ENCODE assay signal across 8 cellular contexts in genomic region chr1:66374148-66374547, GRCh38.
DNase-seq lines count a peak whose midpoint lies in the region; ATAC-seq and TF ChIP-seq lines count a peak whose summit lies in the region.

No MANE protein-coding gene starts in this region.

- 69 to 89% methylated on average over 2 of the region's 2 CpGs for WGBS in thyroid gland, 2 donors

- peak; percentile 46 for ATAC-seq in HG03066 (IDR thresholded peaks at IDR 0.05; ENCODE audit: low read depth, unreplicated experiment)
- ATAC-seq in activated naive CD4-positive, alpha-beta T cell treated with anti-CD3 and anti-CD28 coated beads, Interleukin-2, amount 50 U/mL, for 72 hours, result peak; percentile 27 to 53

- DNase-seq in activated naive CD4-positive, alpha-beta T cell treated with anti-CD3 and anti-CD28 coated beads for 36 hours, result no peak
- DNase-seq in activated naive CD4-positive, alpha-beta T cell treated with Interleukin-2 at 50 U/mL for 16 hours, result no peak
- no peak for DNase-seq in activated naive CD4-positive, alpha-beta T cell treated with anti-CD3 and anti-CD28 coated beads, Interleukin-2, amount 50 U/mL, for 72 hours (ENCODE audit: low spot score in 2 of 2)
- DNase-seq in thyroid gland (no peak), NCI-H526 treated with DMSO at 0.1 percent for 48 hours (lab: John Stamatoyannopoulos, UW) (no peak), NCI-H146 treated with DMSO at 0.1 percent for 48 hours (lab: John Stamatoyannopoulos, UW; ENCODE audit: unreplicated experiment) (no peak), SJCRH30 (no peak)

- H3K36me3 Mint-ChIP-seq in activated naive CD4-positive, alpha-beta T cell treated with anti-CD3 and anti-CD28 coated beads for 36 hours (ENCODE audit: low read depth), result peaks cover 31% of the 10 kb centered on the region
- H3K36me3 Mint-ChIP-seq in activated naive CD4-positive, alpha-beta T cell treated with anti-CD3 and anti-CD28 coated beads, Interleukin-2, amount 50 U/mL, for 72 hours, result peaks cover 32 to 36% of the 10 kb centered on the region in 2 donors

- H3K4me1 Mint-ChIP-seq in activated naive CD4-positive, alpha-beta T cell treated with anti-CD3 and anti-CD28 coated beads for 36 hours (ENCODE audit: low read depth), result peaks cover 76% of the 10 kb centered on the region

- H3K4me1 ChIP-seq in thyroid gland (peaks cover 9 to 13% of the 10 kb centered on the region in 2 donors), SJCRH30 (no peaks in the 10 kb centered on the region)

- no peaks in the 10 kb centered on the region for H3K9me3 Mint-ChIP-seq in activated naive CD4-positive, alpha-beta T cell treated with anti-CD3 and anti-CD28 coated beads for 36 hours
- H3K9me3 Mint-ChIP-seq in activated naive CD4-positive, alpha-beta T cell treated with anti-CD3 and anti-CD28 coated beads, Interleukin-2, amount 50 U/mL, for 72 hours, result peaks cover 0 to under 1% of the 10 kb centered on the region in 2 donors

- H3K36me3 ChIP-seq in thyroid gland (peaks cover 13 to 14% of the 10 kb centered on the region in 2 donors), SJCRH30 (no peaks in the 10 kb centered on the region)

- no peaks in the 10 kb centered on the region for H3K27me3 ChIP-seq in thyroid gland
- no peaks in the 10 kb centered on the region for H3K27me3 ChIP-seq in SJCRH30

- CTCF ChIA-PET in activated naive CD4-positive, alpha-beta T cell treated with anti-CD3 and anti-CD28 coated beads for 36 hours (lab: Charles Lee), result interaction anchor here (0.7 to 3.5 kb wide), 7 partner anchors 42 to 131 kb away, joined by 3 to 26 read pairs (median 4); no protein-coding TSS in a partner anchor

- H3K27ac ChIP-seq in thyroid gland, result peak overlapping the region in 2 of 3 donors; percentile 21 to 37
- no peak overlapping the region for H3K27ac ChIP-seq in SJCRH30

- TF ChIP-seq POLR2A in thyroid gland (IDR thresholded peaks at IDR 0.05), result no peak

- no peak overlapping the region for H3K4me3 Mint-ChIP-seq in activated naive CD4-positive, alpha-beta T cell treated with anti-CD3 and anti-CD28 coated beads for 36 hours

- no peaks in the 10 kb centered on the region for H3K27me3 Mint-ChIP-seq in activated naive CD4-positive, alpha-beta T cell treated with anti-CD3 and anti-CD28 coated beads for 36 hours (ENCODE audit: low read depth)

- TF ChIP-seq CTCF in thyroid gland (IDR thresholded peaks at IDR 0.05), result no peak

- peak overlapping the region; percentile 94 for H3K27ac Mint-ChIP-seq in activated naive CD4-positive, alpha-beta T cell treated with anti-CD3 and anti-CD28 coated beads for 36 hours
- peak overlapping the region; percentile 92 to 97 for H3K27ac Mint-ChIP-seq in activated naive CD4-positive, alpha-beta T cell treated with anti-CD3 and anti-CD28 coated beads, Interleukin-2, amount 50 U/mL, for 72 hours

- intact Hi-C loops in activated naive CD4-positive, alpha-beta T cell treated with anti-CD3 and anti-CD28 coated beads for 36 hours (cut with micrococcal nuclease), result loop anchor here (1.0 to 10.0 kb wide), 22 partner anchors 24 to 1412 kb away; partner anchors contain the start of genes GADD45A and SERBP1
- intact Hi-C loops in thyroid gland (cut with DNase I), result no loop called here

- H3K4me3 ChIP-seq in thyroid gland (replicated peaks in 1 of 3) (no peak overlapping the region), SJCRH30 (no peak overlapping the region)

- H3K9me3 ChIP-seq in thyroid gland (no peaks in the 10 kb centered on the region), SJCRH30 (replicated peaks) (no peaks in the 10 kb centered on the region; the same call in 1 of the 2 replicates)
